20 cellular contexts compared by ENCODE assay signal in the genomic region with DNA sequence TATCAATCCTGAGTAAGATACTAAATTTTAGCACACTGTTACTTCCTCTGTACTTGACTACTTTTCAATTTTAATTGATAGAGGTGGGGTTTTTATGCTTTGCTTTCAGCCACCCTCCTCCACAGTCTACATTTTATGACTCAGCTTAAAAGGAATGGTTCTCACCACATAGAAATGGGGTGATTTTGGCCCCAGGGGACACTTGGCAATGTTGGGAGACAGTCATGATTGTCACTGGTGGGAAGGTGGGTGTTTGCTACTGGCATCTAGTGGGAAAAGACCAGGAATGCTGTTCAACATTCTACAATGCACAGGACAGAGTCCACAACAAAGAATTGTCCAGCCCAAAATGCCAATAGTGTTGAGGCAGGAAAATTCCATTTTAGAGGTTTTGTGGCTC.
"Had no signal": no experiment of that assay in that cellular context is flagged by ENCODE, and none has a peak within 500 bp of the region (broad histone marks: within the 10 kb centered on the region; RNA-seq: fewer than 3 reads in every experiment).

No MANE protein-coding gene starts in this region.

- H3K4me3 ChIP-seq: coronary artery, hepatocyte, mucosa of descending colon, psoas muscle, right lobe of liver, spleen, tibial nerve, upper lobe of right lung had no signal

- H3K4me2 ChIP-seq: hepatocyte had no signal

- H3K4me1 ChIP-seq: psoas muscle, right lobe of liver, spleen, tibial nerve, upper lobe of right lung had no signal

- H3K27me3 ChIP-seq: hepatocyte, neutrophil, right lobe of liver, spleen, tibial nerve, upper lobe of right lung had no signal

- H3K79me2 ChIP-seq: hepatocyte had no signal

- H3K27ac ChIP-seq: coronary artery, hepatocyte, neutrophil, psoas muscle, right lobe of liver, spleen, tibial nerve, upper lobe of right lung had no signal

- DNase-seq: effector CD4-positive, alpha-beta T cell; endodermal cell; erythroblast; foreskin melanocyte; head of caudate nucleus; mammary epithelial cell; mucosa of descending colon; naive thymus-derived CD8-positive, alpha-beta T cell; psoas muscle; retina; right lobe of liver; spleen; stimulated activated CD4-positive, alpha-beta T cell treated with anti-CD3 and anti-CD28 coated beads, Interleukin-15, amount 100 ng/mL, for 24 hours; stimulated activated CD4-positive, alpha-beta T cell treated with anti-CD3 and anti-CD28 coated beads, Interleukin-1b, Interleukin-23, amount 100 ng/mL, for 48 hours; stimulated activated CD4-positive, alpha-beta T cell treated with anti-CD3 and anti-CD28 coated beads, Interleukin-4, amount 100 ng/mL, for 24 hours; upper lobe of right lung had no signal

- H3K36me3 ChIP-seq: neutrophil, right lobe of liver, spleen, tibial nerve, upper lobe of right lung had no signal
